In genomic region chr19:46945668-46946067, GRCh38 we compare ENCODE assay signal across 1 cellular context.
TF ChIP-seq lines count a peak whose summit lies in the region.

No MANE protein-coding gene starts in this region.

TF ChIP-seq in GM23338, 12 proteins besides CTCF, POLR2A, EP300 and RAD21 (continued from another document):
- TF ChIP-seq REST (IDR thresholded peaks at IDR 0.05; ENCODE audit: unreplicated experiment) (no peak), POLR2AphosphoS5 (IDR thresholded peaks at IDR 0.05; ENCODE audit: low read depth) (no peak), ZNF462 (CRISPR knock-in tag; IDR thresholded peaks at IDR 0.05) (no peak), JUNB (IDR thresholded peaks at IDR 0.05; ENCODE audit: unreplicated experiment) (no peak), NANOG (IDR thresholded peaks at IDR 0.05; ENCODE audit: borderline replicate concordance) (no peak)
